ENCODE assay signal across 27 cellular contexts in the genomic region with DNA sequence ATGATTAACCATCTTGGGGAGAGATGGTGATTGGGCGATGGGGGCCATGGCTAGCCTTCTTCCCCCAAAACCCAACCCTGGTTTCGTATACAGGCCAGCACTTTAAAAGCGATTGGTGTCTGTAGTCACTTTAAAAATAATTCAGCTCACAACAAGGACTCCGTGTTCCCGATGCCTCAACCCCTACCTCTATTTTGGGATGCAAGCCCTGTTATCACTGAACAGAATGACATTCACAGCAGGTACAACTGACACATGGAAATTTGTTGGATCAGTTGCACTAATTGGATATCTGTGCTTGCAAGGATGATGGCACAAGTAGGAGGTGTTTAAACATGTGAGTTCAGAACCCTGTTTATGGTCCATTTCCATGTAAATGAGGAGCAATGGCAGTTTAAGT.
DNase-seq lines count a peak whose midpoint lies in the region; ATAC-seq lines count a peak whose summit lies in the region.
"Had no signal": no experiment of that assay in that cellular context is flagged by ENCODE, and none has a peak within 500 bp of the region (broad histone marks: within the 10 kb centered on the region; RNA-seq: fewer than 3 reads in every experiment).

No MANE protein-coding gene starts in this region.

- H2BK5ac ChIP-seq in trophoblast cell (ENCODE audit: low read depth, low read length, poor library complexity): no peak overlapping the region

- H3K79me1 ChIP-seq in trophoblast cell (ENCODE audit: low read length): no peaks in the 10 kb centered on the region

- H3K4me1 ChIP-seq in trophoblast cell (ENCODE audit: control insufficient read depth in 1 of 2, insufficient read depth in 2 of 2, low read length in 2 of 2): no peaks in the 10 kb centered on the region
- H3K4me1 ChIP-seq: Caco-2 had no signal

- peak; percentile 52 to 81 for ATAC-seq in left cardiac atrium
- no peak for ATAC-seq in GM19328 (IDR thresholded peaks at IDR 0.05; ENCODE audit: unreplicated experiment)
- ATAC-seq: CD8-positive, alpha-beta T cell; GM12878; PC-3 had no signal

- H2AFZ ChIP-seq in trophoblast cell (ENCODE audit: insufficient read depth, low read length, poor library complexity): no peak overlapping the region

- H3K79me2 ChIP-seq in trophoblast cell (ENCODE audit: control insufficient read depth, insufficient read depth, low read length, poor library complexity): no peaks in the 10 kb centered on the region

- intact Hi-C loops in left cardiac atrium (cut with DNase I): no loop called here

- no peak overlapping the region for H4K12ac ChIP-seq in trophoblast cell (ENCODE audit: low read depth, low read length)

- H2BK12ac ChIP-seq in trophoblast cell (ENCODE audit: low read length): no peak overlapping the region

- peak; percentile 24 for DNase-seq in NCI-H82 (lab: John Stamatoyannopoulos, UW)
- no peak for DNase-seq in NCI-H82 treated with DMSO at 0.1 percent for 48 hours (lab: John Stamatoyannopoulos, UW; ENCODE audit: unreplicated experiment)
- DNase-seq in cerebellar cortex (ENCODE audit: low spot score): peak; percentile 86
- no peak for DNase-seq in left cardiac atrium
- no peak for DNase-seq in trophoblast cell
- no peak for DNase-seq in activated effector memory CD4-positive, alpha-beta T cell treated with Interleukin-2 at 50 U/mL for 16 hours
- DNase-seq in activated effector memory CD4-positive, alpha-beta T cell treated with anti-CD3 and anti-CD28 coated beads, Interleukin-2, amount 50 U/mL, for 16 hours: no peak
- DNase-seq: Caco-2; CD8-positive, alpha-beta T cell; GDM1; GOT3; HCEC 1CT; KBM-7; MV-4-11; NCI-H1105; NCI-H1436 treated with DMSO at 0.1 percent for 48 hours; NCI-H187 treated with DMSO at 0.1 percent for 48 hours; NCI-H2107; NCI-H524; NCI-H748 treated with DMSO at 0.1 percent for 48 hours; NK-92 treated with Interleukin-12 subunit alpha and Interleukin-12 subunit beta, amount 100 ng/mL, for 24 hours; PC-3; SHP77 had no signal

- no peak overlapping the region for H4K91ac ChIP-seq in trophoblast cell (ENCODE audit: low read depth, low read length)

- no peak overlapping the region for H3K4ac ChIP-seq in trophoblast cell (ENCODE audit: low read depth, low read length)

- no peak overlapping the region for H3K4me3 ChIP-seq in trophoblast cell (ENCODE audit: low read depth, low read length)
- H3K4me3 ChIP-seq: GM12878 had no signal

- H3K14ac ChIP-seq in trophoblast cell (ENCODE audit: low read length): no peak overlapping the region

- H2BK120ac ChIP-seq in trophoblast cell (ENCODE audit: insufficient read depth, low read length, poor library complexity): no peak overlapping the region

- no peak overlapping the region for H3K23ac ChIP-seq in trophoblast cell (ENCODE audit: low read length)

- no peak overlapping the region for H2AK5ac ChIP-seq in trophoblast cell (ENCODE audit: low read length)

- no peak overlapping the region for H4K8ac ChIP-seq in trophoblast cell (ENCODE audit: low read depth, low read length)

- H3K36me3 ChIP-seq in trophoblast cell (ENCODE audit: control insufficient read depth in 1 of 2, insufficient read depth in 2 of 2, low read length in 2 of 2): no peaks in the 10 kb centered on the region

- no CpG with 5 or more reads among the region's 5 CpGs for WGBS in trophoblast cell (ENCODE audit: extremely low coverage, insufficient coverage, insufficient read length)

- no peak overlapping the region for H3K4me2 ChIP-seq in trophoblast cell (ENCODE audit: low read length)

- H3K9me3 ChIP-seq in trophoblast cell (ENCODE audit: insufficient read depth, low read depth, low read length): no peaks in the 10 kb centered on the region
- H3K9me3 ChIP-seq: Caco-2 had no signal

- H3K18ac ChIP-seq in trophoblast cell (ENCODE audit: low read length): no peak overlapping the region

- H3K27ac ChIP-seq in trophoblast cell (ENCODE audit: low read depth, low read length): no peak overlapping the region
- H3K27ac ChIP-seq: 22Rv1, C4-2B had no signal

- H3K27me3 ChIP-seq in trophoblast cell (ENCODE audit: insufficient read depth, low read length): no peaks in the 10 kb centered on the region

- H3K9ac ChIP-seq in trophoblast cell (ENCODE audit: low read length): peak overlapping the region; percentile 5

Comparison
In these comparisons a context has a peak if more than half of its experiments do, and no peak if none do; other contexts are left out.
1. DNase-seq: peak in NCI-H82 (single experiment) and cerebellar cortex (single experiment); none in NCI-H82 treated with DMSO at 0.1 percent for 48 hours (single experiment), left cardiac atrium (single experiment), trophoblast cell (0 of 2), activated effector memory CD4-positive, alpha-beta T cell treated with Interleukin-2 at 50 U/mL for 16 hours (single experiment) and activated effector memory CD4-positive, alpha-beta T cell treated with anti-CD3 and anti-CD28 coated beads, Interleukin-2, amount 50 U/mL, for 16 hours (single experiment).